11 cellular contexts compared by ENCODE assay signal in genomic region chr22:35314161-35314942, GRCh38. TPM values are rescaled to one million over a fixed set of nuclear protein-coding genes. Genes with fewer than 3 reads are reported as not detected.
DNase-seq lines count a peak whose midpoint lies in the region; ATAC-seq, FAIRE-seq and TF ChIP-seq lines count a peak whose summit lies in the region.
"Had no signal": no experiment of that assay in that cellular context is flagged by ENCODE, and none has a peak within 500 bp of the region (broad histone marks: within the 10 kb centered on the region; RNA-seq: fewer than 3 reads in every experiment).

No MANE protein-coding gene starts in this region.

- no peaks in the 10 kb centered on the region for H4K20me1 ChIP-seq in HepG2 (ENCODE audit: insufficient read depth, low read length)

- H3K9me3 Mint-ChIP-seq in activated naive CD4-positive, alpha-beta T cell treated with anti-CD3 and anti-CD28 coated beads, Interleukin-2, amount 50 U/mL, for 72 hours = no peaks in the 10 kb centered on the region

- H3K27me3 ChIP-seq in body of pancreas = no peaks in the 10 kb centered on the region
- H3K27me3 ChIP-seq in HepG2 (ENCODE audit: control insufficient read depth in 1 of 2, insufficient read depth in 2 of 2, low read length in 2 of 2) = no peaks in the 10 kb centered on the region
- H3K27me3 ChIP-seq in aorta (ENCODE audit: control insufficient read depth in 1 of 2, insufficient read depth in 2 of 2, low read length in 1 of 2) = no peaks in the 10 kb centered on the region

- H3K4me1 ChIP-seq in body of pancreas = peaks cover 51% of the 10 kb centered on the region
- H3K4me1 ChIP-seq in HepG2 (ENCODE audit: insufficient read depth, low read length) = peaks cover 47% of the 10 kb centered on the region
- peaks cover 0 to 1% of the 10 kb centered on the region in 2 donors for H3K4me1 ChIP-seq in aorta (ENCODE audit: control insufficient read depth in 1 of 2, insufficient read depth in 2 of 2, low read length in 2 of 2)

- H3K36me3 ChIP-seq in body of pancreas (replicated peaks in 1 of 2; ENCODE audit: insufficient read depth in 1 of 2, low read depth in 2 of 2) (peaks cover 0 to 4% of the 10 kb centered on the region in 2 donors), HepG2 (replicated peaks in 1 of 2; ENCODE audit: control insufficient read depth in 1 of 2, insufficient read depth in 2 of 2, low read length in 2 of 2) (peaks cover 22 to 28% of the 10 kb centered on the region in 2 experiments; a peak in 4 of 5 replicates), aorta (ENCODE audit: control insufficient read depth in 1 of 2, insufficient read depth in 2 of 2, low read length in 1 of 2) (peaks cover 0 to 3% of the 10 kb centered on the region in 2 donors)

- WGBS in body of pancreas, 2 donors = 84 to 85% methylated on average over 16 of the region's 16 CpGs
- WGBS in HepG2 (ENCODE audit: low lambda C conversion rate) = 97% methylated on average over 16 of the region's 16 CpGs
- 64 to 68% methylated on average over 16 of the region's 16 CpGs for WGBS in aorta, 2 donors

- no peak for TF ChIP-seq EP300 in HepG2 (IDR thresholded peaks at IDR 0.05; ENCODE audit: low read depth in 2 of 2, low read length in 2 of 2)
- TF ChIP-seq EP300 in HepG2 (CRISPR knock-in tag; IDR thresholded peaks at IDR 0.05; ENCODE audit: borderline replicate concordance) = no peak

- H2AFZ ChIP-seq in HepG2 (ENCODE audit: low read length) = no peak overlapping the region

- no peak for FAIRE-seq in HepG2 (lab: Jason Lieb, UNC)

- no peak for TF ChIP-seq POLR2A in body of pancreas (IDR thresholded peaks at IDR 0.05)
- no peak for TF ChIP-seq POLR2A in HepG2 (IDR thresholded peaks at IDR 0.05; ENCODE audit: insufficient read depth in 1 of 2, low read depth in 2 of 2, low read length in 2 of 2)

- H3K9me3 ChIP-seq in body of pancreas (no peaks in the 10 kb centered on the region), HepG2 (ENCODE audit: low read length) (no peaks in the 10 kb centered on the region), aorta (ENCODE audit: control insufficient read depth, low read length) (no peaks in the 10 kb centered on the region)

- no peak overlapping the region for H3K4me2 ChIP-seq in HepG2 (ENCODE audit: low read depth, low read length)

- in situ Hi-C loops in HepG2 (cut with HindIII; ENCODE audit: extremely low pct_ligation_motif_present, low pct_unique_long_range_greater_than_20kb) = no loop called here

- H3K27ac Mint-ChIP-seq in activated naive CD4-positive, alpha-beta T cell treated with anti-CD3 and anti-CD28 coated beads, Interleukin-2, amount 50 U/mL, for 72 hours = peak overlapping the region; percentile 31 to 46

- peak overlapping the region; percentile 52 to 78 (median 68) for H3K27ac ChIP-seq in body of pancreas
- H3K27ac ChIP-seq in HepG2 (ENCODE audit: extremely low read length, insufficient read depth, low read length) = peak overlapping the region; percentile 82
- peak overlapping the region; percentile 16 to 91 for H3K27ac ChIP-seq in aorta (ENCODE audit: low read depth in 1 of 2, low read length in 2 of 2)

- CTCF ChIA-PET in HepG2 (lab: Yijun Ruan, JAX; ENCODE audit: low intra/inter-chr PET ratio, low total read pairs) = no interaction called here

- intact Hi-C loops in body of pancreas (cut with DNase I) = no loop called here
- intact Hi-C loops in HepG2 (cut with micrococcal nuclease; ENCODE audit: unreplicated experiment) = no loop called here
- intact Hi-C loops in aorta (cut with DNase I) = no loop called here

- no peaks in the 10 kb centered on the region for H3K36me3 Mint-ChIP-seq in activated naive CD4-positive, alpha-beta T cell treated with anti-CD3 and anti-CD28 coated beads, Interleukin-2, amount 50 U/mL, for 72 hours

- no peak overlapping the region for H3K4me3 ChIP-seq in body of pancreas
- no peak overlapping the region for H3K4me3 ChIP-seq in HepG2 (replicated peaks in 1 of 3; ENCODE audit: insufficient read depth in 1 of 3, low read depth in 2 of 3, low read length in 3 of 3)
- no peak overlapping the region for H3K4me3 ChIP-seq in aorta (ENCODE audit: low read length in 2 of 2)
- H3K4me3 ChIP-seq: lung had no signal

- H3K9ac ChIP-seq in HepG2 (ENCODE audit: insufficient read depth, low read depth, low read length) = peak overlapping the region; percentile 20; the same call in 1 of the 2 replicates

- DNase-seq in activated naive CD4-positive, alpha-beta T cell treated with anti-CD3 and anti-CD28 coated beads, Interleukin-2, amount 50 U/mL, for 72 hours (ENCODE audit: low spot score in 2 of 2) = peak in 1 of 2 donors; percentile 31
- no peak for DNase-seq in activated naive CD4-positive, alpha-beta T cell (lab: John Stamatoyannopoulos, UW)
- peak in 1 of 4 donors; percentile 7 for DNase-seq in body of pancreas
- DNase-seq in HepG2 (ENCODE audit: low spot score) = no peak
- DNase-seq in aorta = peak; percentile 31 to 55
- DNase-seq in cortex of kidney (lab: John Stamatoyannopoulos, UW) = no peak
- DNase-seq in midbrain (lab: John Stamatoyannopoulos, UW) = no peak
- DNase-seq in UCSD-AML1 (lab: John Stamatoyannopoulos, UW; ENCODE audit: unreplicated experiment) = no peak
- DNase-seq: activated CD4-positive, CD25-positive, alpha-beta regulatory T cell treated with anti-CD3 and anti-CD28 coated beads, Interleukin-2, amount 50 U/mL, for 72 hours; NCI-H226 had no signal

- peaks cover 28% of the 10 kb centered on the region for H3K79me2 ChIP-seq in HepG2 (ENCODE audit: insufficient read depth, low read length)

- POLR2A ChIA-PET in HepG2 (lab: Yijun Ruan, JAX) = interaction anchor here (5.5 kb wide), 1 partner anchor 13 kb away, joined by 126 read pairs; the partner anchor contains the start of gene TOM1

- no TSS peak for BruUV-seq in HepG2 (replicated peaks; lab: Mats Ljungman, UMichigan)

- no peak for TF ChIP-seq RAD21 in HepG2 (CRISPR knock-in tag; IDR thresholded peaks at IDR 0.05)

- TF ChIP-seq CTCF in body of pancreas (IDR thresholded peaks at IDR 0.05) = no peak
- no peak for TF ChIP-seq CTCF in HepG2 (CRISPR knock-in tag; IDR thresholded peaks at IDR 0.05)

- ATAC-seq in activated naive CD4-positive, alpha-beta T cell treated with anti-CD3 and anti-CD28 coated beads, Interleukin-2, amount 50 U/mL, for 72 hours = no peak
- ATAC-seq in body of pancreas = no peak
- ATAC-seq in HepG2 = no peak
- no peak for ATAC-seq in aorta (ENCODE audit: low FRiP score)

RNA-seq across cellular contexts. Expression of gene TOM1, which starts 14.7 kb away (rescaled TPM):
- total RNA-seq in activated naive CD4-positive, alpha-beta T cell treated with anti-CD3 and anti-CD28 coated beads, Interleukin-2, amount 50 U/mL, for 72 hours = 10 to 100 TPM; 28.5 to 56.7 TPM
- 10 to 100 TPM; 34.0 to 42.2 TPM for total RNA-seq in body of pancreas
- 26.0 and 30.8 TPM in 2 replicates for total RNA-seq in HepG2 (2016; rRNA removed; fragmentation: Illumina TruSeq; extraction: Trizol)
- total RNA-seq in HepG2 (2016; cell fraction: cytosol; rRNA removed; fragmentation: Illumina TruSeq; extraction: Trizol; ENCODE audit: low read depth) = 8.2 and 8.9 TPM in 2 replicates
- total RNA-seq in HepG2 (2016; cell fraction: insoluble cytoplasmic fraction; rRNA removed; fragmentation: Illumina TruSeq; extraction: Trizol) = 27.3 and 37.6 TPM in 2 replicates
- total RNA-seq in HepG2 (2016; cell fraction: membrane; rRNA removed; fragmentation: Illumina TruSeq; extraction: Trizol) = 14.9 and 15.6 TPM in 2 replicates
- 23.1 and 32.7 TPM in 2 replicates for total RNA-seq in HepG2 (2016; cell fraction: nucleus; rRNA removed; fragmentation: Illumina TruSeq; extraction: Trizol)
- 87.3 and 109 TPM in 2 replicates for polyA plus RNA-seq in HepG2 (2011; rRNA removed)
- polyA plus RNA-seq in HepG2 (2011; cell fraction: cytosol; rRNA removed) = 88.6 and 94.3 TPM in 2 replicates
- polyA plus RNA-seq in HepG2 (2011; cell fraction: nucleus; rRNA removed) = 114 and 120 TPM in 2 replicates
- polyA plus RNA-seq in HepG2 (2012) = 46.6 and 59.1 TPM in 2 replicates
- 7.6 and 7.8 TPM in 2 replicates for polyA plus RNA-seq in HepG2 (2016; cell fraction: cytosol; fragmentation: Illumina TruSeq; extraction: Trizol; ENCODE audit: low read depth)
- polyA plus RNA-seq in HepG2 (2016; cell fraction: insoluble cytoplasmic fraction; fragmentation: Illumina TruSeq; extraction: Trizol; ENCODE audit: low read depth) = 26.3 and 33.2 TPM in 2 replicates
- 11.4 and 13.9 TPM in 2 replicates for polyA plus RNA-seq in HepG2 (2016; cell fraction: membrane; fragmentation: Illumina TruSeq; extraction: Trizol; ENCODE audit: low read depth)
- polyA plus RNA-seq in HepG2 (2016; cell fraction: nucleus; fragmentation: Illumina TruSeq; extraction: Trizol; ENCODE audit: insufficient read depth, low read depth) = 40.8 and 47.0 TPM in 2 replicates
- 56.0 and 249 TPM in 2 replicates for polyA minus RNA-seq in HepG2 (2011; rRNA and poly(A)+ RNA removed; ENCODE audit: low replicate concordance)
- polyA minus RNA-seq in HepG2 (2011; cell fraction: cytosol; rRNA and poly(A)+ RNA removed) = 41.1 and 54.6 TPM in 2 replicates
- polyA minus RNA-seq in HepG2 (2011; cell fraction: nucleus; rRNA and poly(A)+ RNA removed) = 59.4 and 74.8 TPM in 2 replicates
- 10 to 100 TPM; 49.5 to 50.5 TPM for total RNA-seq in aorta
- 10 to 100 TPM; 19.8 to 38.5 TPM for polyA plus RNA-seq in aorta

RNA-seq across cellular contexts. Expression of gene HMGXB4, which starts 57.1 kb away (rescaled TPM):
- total RNA-seq in activated naive CD4-positive, alpha-beta T cell treated with anti-CD3 and anti-CD28 coated beads, Interleukin-2, amount 50 U/mL, for 72 hours = 10 to 100 TPM; 35.4 to 36.5 TPM
- total RNA-seq in body of pancreas (10 to 100 TPM in 1 of 2 donors, 1 to 10 TPM in 1; 8.2 to 13.0 TPM), HepG2 (2016; rRNA removed; fragmentation: Illumina TruSeq; extraction: Trizol) (13.9 and 14.4 TPM in 2 replicates), aorta (10 to 100 TPM; 15.3 to 16.0 TPM)
- 4.6 and 5.0 TPM in 2 replicates for total RNA-seq in HepG2 (2016; cell fraction: cytosol; rRNA removed; fragmentation: Illumina TruSeq; extraction: Trizol; ENCODE audit: low read depth)
- total RNA-seq in HepG2 (2016; cell fraction: insoluble cytoplasmic fraction; rRNA removed; fragmentation: Illumina TruSeq; extraction: Trizol) = 14.4 and 14.9 TPM in 2 replicates
- total RNA-seq in HepG2 (2016; cell fraction: membrane; rRNA removed; fragmentation: Illumina TruSeq; extraction: Trizol) = 7.8 and 8.6 TPM in 2 replicates
- total RNA-seq in HepG2 (2016; cell fraction: nucleus; rRNA removed; fragmentation: Illumina TruSeq; extraction: Trizol) = 19.3 and 22.2 TPM in 2 replicates
- polyA plus RNA-seq in HepG2 (2011; rRNA removed) (12.1 and 16.3 TPM in 2 replicates), aorta (1 to 10 TPM; 7.5 to 9.3 TPM)
- polyA plus RNA-seq in HepG2 (2011; cell fraction: cytosol; rRNA removed) = 6.8 and 8.2 TPM in 2 replicates
- 15.1 and 15.5 TPM in 2 replicates for polyA plus RNA-seq in HepG2 (2011; cell fraction: nucleus; rRNA removed)
- 8.7 and 12.7 TPM in 2 replicates for polyA plus RNA-seq in HepG2 (2012)
- 0.37 and 0.62 TPM in 2 replicates for polyA plus RNA-seq in HepG2 (2016; cell fraction: cytosol; fragmentation: Illumina TruSeq; extraction: Trizol; ENCODE audit: low read depth)
- 16.2 and 17.1 TPM in 2 replicates for polyA plus RNA-seq in HepG2 (2016; cell fraction: insoluble cytoplasmic fraction; fragmentation: Illumina TruSeq; extraction: Trizol; ENCODE audit: low read depth)
- polyA plus RNA-seq in HepG2 (2016; cell fraction: membrane; fragmentation: Illumina TruSeq; extraction: Trizol; ENCODE audit: low read depth) = 2.7 and 2.9 TPM in 2 replicates
- 24.2 and 30.5 TPM in 2 replicates for polyA plus RNA-seq in HepG2 (2016; cell fraction: nucleus; fragmentation: Illumina TruSeq; extraction: Trizol; ENCODE audit: insufficient read depth, low read depth)
- 38.9 and 39.2 TPM in 2 replicates for polyA minus RNA-seq in HepG2 (2011; rRNA and poly(A)+ RNA removed; ENCODE audit: low replicate concordance)
- 8.6 and 10.1 TPM in 2 replicates for polyA minus RNA-seq in HepG2 (2011; cell fraction: cytosol; rRNA and poly(A)+ RNA removed)
- polyA minus RNA-seq in HepG2 (2011; cell fraction: nucleus; rRNA and poly(A)+ RNA removed) = 59.7 and 70.8 TPM in 2 replicates

Comparison
In these comparisons a context has a peak if more than half of its experiments do, and no peak if none do; other contexts are left out.
1. DNase-seq: peak in aorta (2 of 2); none in activated naive CD4-positive, alpha-beta T cell (0 of 4), HepG2 (single experiment), cortex of kidney (single experiment), midbrain (single experiment) and UCSD-AML1 (single experiment).
2. Peak in every context shown above with its lines, with median percentiles within 50 percentile points of each other: H3K27ac ChIP-seq.